ENCODE assay signal across 27 cellular contexts in genomic region chr15:48371961-48372360, GRCh38.
"Had no signal": no experiment of that assay in that cellular context is flagged by ENCODE, and none has a peak within 500 bp of the region (broad histone marks: within the 10 kb centered on the region; RNA-seq: fewer than 3 reads in every experiment).

No MANE protein-coding gene starts in this region.

- H3K4me3 ChIP-seq: body of pancreas, colonic mucosa, esophagus squamous epithelium, gastroesophageal sphincter, heart right ventricle had no signal

- H3K36me3 ChIP-seq: colonic mucosa, esophagus squamous epithelium, gastroesophageal sphincter, heart right ventricle had no signal

- H3K9me3 ChIP-seq: body of pancreas, colonic mucosa, esophagus squamous epithelium, gastroesophageal sphincter, heart right ventricle had no signal

- DNase-seq: activated CD4-positive, alpha-beta memory T cell treated with anti-CD3 and anti-CD28 coated beads, Interleukin-2, amount 10 ng/mL, durations not matched to agents 7 days and 5 days; activated CD4-positive, alpha-beta T cell treated with anti-CD3 and anti-CD28 coated beads for 36 hours; activated CD4-positive, alpha-beta T cell treated with anti-CD3 and anti-CD28 coated beads, Interleukin-2, amount 10 ng/mL, durations not matched to agents 7 days and 5 days; activated CD4-positive, alpha-beta T cell treated with anti-CD3 and anti-CD28 coated beads, Interleukin-2, amount 50 U/mL, for 4 hours; activated CD4-positive, CD25-positive, alpha-beta regulatory T cell; activated CD4-positive, CD25-positive, alpha-beta regulatory T cell treated with anti-CD3 and anti-CD28 coated beads, Interleukin-2, amount 50 U/mL, for 72 hours; activated CD8-positive, alpha-beta memory T cell treated with anti-CD3 and anti-CD28 coated beads, Interleukin-2, amount 50 U/mL, for 48 hours; activated gamma-delta T cell; activated naive CD4-positive, alpha-beta T cell; activated naive CD4-positive, alpha-beta T cell treated with anti-CD3 and anti-CD28 coated beads, Interleukin-2, amount 10 ng/mL, durations not matched to agents 7 days and 5 days; activated naive CD8-positive, alpha-beta T cell treated with anti-CD3 and anti-CD28 coated beads, Interleukin-2, amount 10 ng/mL, durations not matched to agents 7 days and 5 days; activated T-cell treated with anti-CD3 and anti-CD28 coated beads for 4 hours; activated T-cell treated with anti-CD3 and anti-CD28 coated beads, Interleukin-2, amount 50 U/mL, for 24 hours; activated T-cell treated with anti-CD3 and anti-CD28 coated beads, Interleukin-2, amount 50 U/mL, for 72 hours; amygdala; aorta; body of pancreas; caudate nucleus; colonic mucosa; effector CD8-positive, alpha-beta T cell; esophagus squamous epithelium; foreskin melanocyte; heart right ventricle; T-helper 2 cell had no signal

- H3K27ac ChIP-seq: body of pancreas, colonic mucosa, epithelial cell of prostate, esophagus squamous epithelium, gastroesophageal sphincter, heart right ventricle had no signal

- ATAC-seq: activated CD4-positive, alpha-beta T cell treated with anti-CD3 and anti-CD28 coated beads for 36 hours; activated naive CD4-positive, alpha-beta T cell treated with anti-CD3 and anti-CD28 coated beads, Interleukin-2, amount 50 U/mL, for 72 hours; activated T-cell treated with anti-CD3 and anti-CD28 coated beads, Interleukin-2, amount 50 U/mL, for 72 hours; body of pancreas; gastroesophageal sphincter; heart right ventricle had no signal

- H3K4me1 ChIP-seq: body of pancreas, colonic mucosa, gastroesophageal sphincter had no signal

- H3K27me3 ChIP-seq: body of pancreas, colonic mucosa, esophagus squamous epithelium had no signal
